Comparison of ENCODE assay signal across 38 cellular contexts in the genomic region with DNA sequence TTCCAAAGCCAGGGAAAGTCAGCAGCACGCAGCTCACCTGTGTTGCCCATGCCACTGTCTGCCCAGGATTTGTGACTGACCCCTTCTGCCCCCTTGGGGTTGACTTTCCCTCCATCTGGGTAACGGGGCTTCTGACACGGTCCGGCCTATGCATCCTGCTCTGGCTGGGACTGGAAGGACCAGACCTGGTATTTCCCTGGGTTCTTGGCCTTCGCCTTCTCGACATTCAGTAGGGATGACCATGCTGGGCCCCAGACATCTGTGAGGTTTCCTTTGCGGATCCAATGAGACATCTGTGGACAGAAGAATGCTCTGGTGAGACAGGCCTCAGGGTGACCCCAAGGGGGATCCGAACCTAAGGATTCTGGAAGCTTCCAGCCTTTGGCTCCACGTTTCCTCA. TPM values are rescaled to one million over a fixed set of nuclear protein-coding genes. Genes with fewer than 3 reads are reported as not detected.
"Had no signal": no experiment of that assay in that cellular context is flagged by ENCODE, and none has a peak within 500 bp of the region (broad histone marks: within the 10 kb centered on the region; RNA-seq: fewer than 3 reads in every experiment).

No MANE protein-coding gene starts in this region.

- H3K4me3 ChIP-seq: adrenal gland, body of pancreas, breast epithelium had no signal

- DNase-seq: activated B cell treated with CpG ODN at 0.5 μM for 24 hours; activated CD4-positive, alpha-beta memory T cell treated with anti-CD3 and anti-CD28 coated beads for 36 hours; activated CD4-positive, alpha-beta T cell treated with anti-CD3 and anti-CD28 coated beads for 4 hours; activated CD4-positive, alpha-beta T cell treated with anti-CD3 and anti-CD28 coated beads, Interleukin-2, amount 10 ng/mL, durations not matched to agents 24 days and 14 days; activated CD4-positive, alpha-beta T cell treated with anti-CD3 and anti-CD28 coated beads, Interleukin-2, amount 50 U/mL, for 1 hour; activated CD4-positive, alpha-beta T cell treated with anti-CD3 and anti-CD28 coated beads, Interleukin-2, amount 50 U/mL, for 4 hours; activated CD4-positive, CD25-positive, alpha-beta regulatory T cell treated with anti-CD3 and anti-CD28 coated beads, Interleukin-2, amount 50 U/mL, for 72 hours; activated CD8-positive, alpha-beta memory T cell treated with anti-CD3 and anti-CD28 coated beads, Interleukin-2, amount 50 U/mL, for 4 hours; activated CD8-positive, alpha-beta T cell treated with anti-CD3 and anti-CD28 coated beads for 36 hours; activated effector memory CD4-positive, alpha-beta T cell treated with anti-CD3 and anti-CD28 coated beads, Interleukin-2, amount 50 U/mL, for 16 hours; activated gamma-delta T cell treated with Interleukin-2 at 50 U/mL for 16 hours; activated naive CD4-positive, alpha-beta T cell; activated naive CD4-positive, alpha-beta T cell treated with anti-CD3 and anti-CD28 coated beads for 36 hours; activated naive CD4-positive, alpha-beta T cell treated with anti-CD3 and anti-CD28 coated beads, Interleukin-2, amount 50 U/mL, for 16 hours; activated naive CD8-positive, alpha-beta T cell treated with anti-CD3 and anti-CD28 coated beads for 36 hours; activated T-cell treated with anti-CD3 and anti-CD28 coated beads for 4 hours; activated T-cell treated with anti-CD3 and anti-CD28 coated beads, Interleukin-2, amount 50 U/mL, for 1 hour; activated T-cell treated with anti-CD3 and anti-CD28 coated beads, Interleukin-2, amount 50 U/mL, for 4 hours; activated T-cell treated with anti-CD3 and anti-CD28 coated beads, Interleukin-2, amount 50 U/mL, for 72 hours; amniotic stem cell; body of pancreas; brain microvascular endothelial cell; central memory CD4-positive, alpha-beta T cell; SW 1271; T-helper 1 cell; T-helper 2 cell; T-helper 9 cell had no signal

- H3K27me3 ChIP-seq: adrenal gland, body of pancreas, brain microvascular endothelial cell, breast epithelium had no signal

- H3K4me1 ChIP-seq: adrenal gland, body of pancreas, breast epithelium had no signal

- FAIRE-seq: astrocyte, TTC549 had no signal

- H3K9me3 ChIP-seq: adrenal gland, body of pancreas had no signal

- H3K36me3 ChIP-seq: adrenal gland, brain microvascular endothelial cell, breast epithelium had no signal

- H3K27ac ChIP-seq: adrenal gland, body of pancreas, brain microvascular endothelial cell, breast epithelium, VCaP had no signal

RNA-seq across cellular contexts. Expression of a gene that starts 34.2 kb away (rescaled TPM):
- total RNA-seq: activated B cell treated with CpG ODN at 0.5 μM for 24 hours; activated CD4-positive, alpha-beta memory T cell treated with anti-CD3 and anti-CD28 coated beads for 36 hours; activated CD4-positive, alpha-beta T cell treated with anti-CD3 and anti-CD28 coated beads, Interleukin-2, amount 10 ng/mL, durations not matched to agents 24 days and 14 days; activated CD8-positive, alpha-beta memory T cell treated with anti-CD3 and anti-CD28 coated beads for 36 hours; activated CD8-positive, alpha-beta T cell treated with anti-CD3 and anti-CD28 coated beads for 36 hours; activated naive CD4-positive, alpha-beta T cell treated with anti-CD3 and anti-CD28 coated beads for 36 hours; activated naive CD4-positive, alpha-beta T cell treated with anti-CD3 and anti-CD28 coated beads, Interleukin-2, amount 50 U/mL, for 72 hours; activated naive CD8-positive, alpha-beta T cell treated with anti-CD3 and anti-CD28 coated beads for 36 hours; activated T-cell treated with anti-CD3 and anti-CD28 coated beads, Interleukin-2, amount 50 U/mL, for 4 hours; activated T-cell treated with anti-CD3 and anti-CD28 coated beads, Interleukin-2, amount 50 U/mL, for 72 hours; activated T-helper 1 cell treated with anti-CD3 and anti-CD28 coated beads, Interleukin-12 subunit alpha, Interleukin-12 subunit beta, Interleukin-2, Interleukin-4 antibody, amounts not matched to agents 30 ng/mL and 10 ng/mL and 1 ng/mL, durations not matched to agents 14 hours and 24 hours and 36 hours; activated T-helper 17 cell treated with anti-CD3 and anti-CD28 coated beads, Interleukin-2, amount 50 U/mL, for 72 hours; adrenal gland; aorta; astrocyte; body of pancreas; breast epithelium; cardiac septum had no signal
- polyA plus RNA-seq: adrenal gland, aorta had no signal
